In genomic region chr12:26113194-26113654, GRCh38 we compare ENCODE assay signal across 8 cellular contexts. TPM values are rescaled to one million over a fixed set of nuclear protein-coding genes. Genes with fewer than 3 reads are reported as not detected.
DNase-seq lines count a peak whose midpoint lies in the region; ATAC-seq, FAIRE-seq and TF ChIP-seq lines count a peak whose summit lies in the region.

No MANE protein-coding gene starts in this region.

- no peak for ATAC-seq in GM18511 (IDR thresholded peaks at IDR 0.05; ENCODE audit: unreplicated experiment)

- H3K36me3 Mint-ChIP-seq in immature natural killer cell, result no peaks in the 10 kb centered on the region

- peak overlapping the region; percentile 68 to 85 (median 82) for H3K4me3 Mint-ChIP-seq in immature natural killer cell

- H3K27me3 Mint-ChIP-seq in immature natural killer cell (ENCODE audit: low read depth in 3 of 3), result peaks cover 3 to 12% (median 9%) of the 10 kb centered on the region in 3 donors

- intact Hi-C loops in kidney (cut with DNase I), result no loop called here

- H3K4me1 Mint-ChIP-seq in immature natural killer cell, result peaks cover 10 to 25% of the 10 kb centered on the region in 2 donors

- TF ChIP-seq CTCF in VCaP (conservative IDR thresholded peaks at IDR 0.05) (no peak), kidney (IDR thresholded peaks at IDR 0.05; ENCODE audit: borderline replicate concordance, extremely low read depth, insufficient read depth) (no peak)

- H3K9ac ChIP-seq in kidney (ENCODE audit: low read length in 2 of 2), result no peak overlapping the region

- H3K4me3 ChIP-seq in kidney (ENCODE audit: low read length in 2 of 2), result peak overlapping the region in 1 of 2 donors; percentile 68

- H3K27ac ChIP-seq in VCaP (peak overlapping the region; percentile 92), kidney (ENCODE audit: low read depth in 2 of 2, low read length in 2 of 2) (no peak overlapping the region)

- DNase-seq in NCI-H146 (lab: John Stamatoyannopoulos, UW) (peak; percentile 54), NCI-H146 treated with DMSO at 0.1 percent for 48 hours (lab: John Stamatoyannopoulos, UW; ENCODE audit: unreplicated experiment) (no peak), immature natural killer cell (no peak), superior temporal gyrus (ENCODE audit: extremely low spot score) (peak; percentile 68), kidney (no peak), kidney tubule cell (ENCODE audit: low spot score) (no peak)

- no peak overlapping the region for H3K27ac Mint-ChIP-seq in immature natural killer cell

- peaks cover 4 to 16% of the 10 kb centered on the region in 2 donors for H3K4me1 ChIP-seq in kidney (ENCODE audit: control insufficient read depth in 1 of 2, insufficient read depth in 1 of 2, low read depth in 1 of 2, low read length in 2 of 2)

- no peaks in the 10 kb centered on the region for H3K36me3 ChIP-seq in kidney (ENCODE audit: control insufficient read depth in 1 of 2, insufficient read depth in 2 of 2, low read length in 2 of 2)

- no peaks in the 10 kb centered on the region for H3K9me3 Mint-ChIP-seq in immature natural killer cell

- H3K9me3 ChIP-seq in kidney (ENCODE audit: control insufficient read depth in 1 of 2, low read length in 2 of 2), result no peaks in the 10 kb centered on the region

- no peak for FAIRE-seq in kidney (lab: Jason Lieb, UNC)

RNA-seq across cellular contexts. Expression of gene BHLHE41, which starts 11.6 kb away (rescaled TPM):
- polyA plus RNA-seq in immature natural killer cell, result not detected
- 34.3 TPM for total RNA-seq in kidney
- 2.2 TPM for polyA plus RNA-seq in kidney (ENCODE audit: insufficient read depth, low read depth, low replicate concordance)

Comparison
In these comparisons a context has a peak if more than half of its experiments do, and no peak if none do; other contexts are left out.
1. DNase-seq: peak in NCI-H146 (single experiment) and superior temporal gyrus (single experiment); none in NCI-H146 treated with DMSO at 0.1 percent for 48 hours (single experiment), immature natural killer cell (0 of 3), kidney (single experiment) and kidney tubule cell (single experiment).